Comparison of ENCODE assay signal across 16 cellular contexts in genomic region chr22:45968751-45969413, GRCh38. TPM values are rescaled to one million over a fixed set of nuclear protein-coding genes. Genes with fewer than 3 reads are reported as not detected.
A peak's percentile ranks its signal among the peaks of the same experiment; 100 is the strongest.
DNase-seq lines count a peak whose midpoint lies in the region; ATAC-seq and TF ChIP-seq lines count a peak whose summit lies in the region.
"Had no signal": no experiment of that assay in that cellular context is flagged by ENCODE, and none has a peak within 500 bp of the region (broad histone marks: within the 10 kb centered on the region; RNA-seq: fewer than 3 reads in every experiment).

No MANE protein-coding gene starts in this region.

- intact Hi-C loops in Calu3 (cut with micrococcal nuclease; ENCODE audit: unreplicated experiment) = no loop called here
- intact Hi-C loops in CD8-positive, alpha-beta T cell (cut with DNase I, micrococcal nuclease) = no loop called here

- H3K27me3 Mint-ChIP-seq in Calu3 (ENCODE audit: unreplicated experiment) (no peaks in the 10 kb centered on the region), neural progenitor cell (ENCODE audit: insufficient read depth, low read depth) (peaks cover 19% of the 10 kb centered on the region)
- H3K27me3 Mint-ChIP-seq in CD8-positive, alpha-beta T cell (ENCODE audit: low read depth) = peaks cover 31% of the 10 kb centered on the region

- H3K27ac ChIP-seq in neural progenitor cell = no peak overlapping the region
- H3K27ac ChIP-seq in CD8-positive, alpha-beta T cell (ENCODE audit: low read depth, low read length) = no peak overlapping the region
- H3K27ac ChIP-seq: SK-N-MC had no signal

- H3K9me3 Mint-ChIP-seq in Calu3 (ENCODE audit: low read depth, unreplicated experiment) = no peaks in the 10 kb centered on the region
- no peaks in the 10 kb centered on the region for H3K9me3 Mint-ChIP-seq in neural progenitor cell
- H3K9me3 Mint-ChIP-seq in CD8-positive, alpha-beta T cell = no peaks in the 10 kb centered on the region
- H3K9me3 Mint-ChIP-seq: immature natural killer cell, neural crest cell had no signal

- no peaks in the 10 kb centered on the region for H3K9me3 ChIP-seq in neural progenitor cell (ENCODE audit: low read depth)
- H3K9me3 ChIP-seq in CD8-positive, alpha-beta T cell (ENCODE audit: low read length) = no peaks in the 10 kb centered on the region

- H3K9ac ChIP-seq in neural progenitor cell = no peak overlapping the region

- in situ Hi-C loops in astrocyte of the spinal cord (cut with HindIII; ENCODE audit: low sequenced_read_pairs) (no loop called here), GM13976 (cut with MboI; ENCODE audit: low sequenced_read_pairs, unreplicated experiment) (loop anchor here (5.0 kb wide), 1 partner anchor 392 kb away; no protein-coding TSS in a partner anchor)

- peaks cover 43% of the 10 kb centered on the region for H3K4me1 Mint-ChIP-seq in Calu3 (ENCODE audit: low read depth, unreplicated experiment)
- H3K4me1 Mint-ChIP-seq in neural progenitor cell = peaks cover 45% of the 10 kb centered on the region
- H3K4me1 Mint-ChIP-seq in CD8-positive, alpha-beta T cell (ENCODE audit: low read depth) = no peaks in the 10 kb centered on the region

- H3F3A ChIP-seq in neural progenitor cell (ENCODE audit: low read depth) = peaks cover 40% of the 10 kb centered on the region

- BruUV-seq in Calu3 (replicated peaks; lab: Mats Ljungman, UMichigan) = no TSS peak

- H3K27ac Mint-ChIP-seq in Calu3 (ENCODE audit: unreplicated experiment) = peak overlapping the region; percentile 64
- H3K27ac Mint-ChIP-seq in neural progenitor cell = no peak overlapping the region
- no peak overlapping the region for H3K27ac Mint-ChIP-seq in CD8-positive, alpha-beta T cell
- H3K27ac Mint-ChIP-seq: immature natural killer cell had no signal

- H3K27me3 ChIP-seq in neural progenitor cell = peaks cover 53% of the 10 kb centered on the region
- H3K27me3 ChIP-seq in CD8-positive, alpha-beta T cell (ENCODE audit: insufficient read depth, low read length) = peaks cover 7% of the 10 kb centered on the region

- peaks cover 57% of the 10 kb centered on the region for H3K4me1 ChIP-seq in neural progenitor cell
- no peaks in the 10 kb centered on the region for H3K4me1 ChIP-seq in CD8-positive, alpha-beta T cell (ENCODE audit: insufficient read depth, low read length)

- H3K4me3 Mint-ChIP-seq in Calu3 (ENCODE audit: low read depth, unreplicated experiment) = peak overlapping the region; percentile 42
- peak overlapping the region; percentile 48 for H3K4me3 Mint-ChIP-seq in neural progenitor cell
- H3K4me3 Mint-ChIP-seq in CD8-positive, alpha-beta T cell = no peak overlapping the region
- H3K4me3 Mint-ChIP-seq: immature natural killer cell had no signal

- H2AFZ ChIP-seq in neural progenitor cell (replicated peaks) = no peak overlapping the region

- H4K20me1 ChIP-seq in neural progenitor cell (ENCODE audit: low read depth) = peaks cover 21% of the 10 kb centered on the region

- no peaks in the 10 kb centered on the region for H3K79me2 ChIP-seq in neural progenitor cell (ENCODE audit: low read depth)

- H3K36me3 ChIP-seq in neural progenitor cell = no peaks in the 10 kb centered on the region
- no peaks in the 10 kb centered on the region for H3K36me3 ChIP-seq in CD8-positive, alpha-beta T cell (ENCODE audit: insufficient read depth, low read length)

- no peak overlapping the region for H3K4me2 ChIP-seq in neural progenitor cell

- CTCF ChIA-PET in Calu3 (lab: Charles Lee) = interaction anchor here (1.1 to 1.8 kb wide), 2 partner anchors 105 to 324 kb away, joined by 4 to 12 read pairs; no protein-coding TSS in a partner anchor
- CTCF ChIA-PET in CD8-positive, alpha-beta T cell (lab: Charles Lee) = no interaction called here

- DNase-seq in Calu3 (peak; percentile 77), HS-27A (ENCODE audit: low read depth) (peak; percentile 67), astrocyte of the spinal cord (ENCODE audit: low read depth, low spot score) (peak; percentile 96), neural progenitor cell (ENCODE audit: low spot score) (no peak), SIG-M5 (lab: John Stamatoyannopoulos, UW) (no peak), GM13976 (ENCODE audit: low spot score) (no peak)
- DNase-seq in CD8-positive, alpha-beta T cell = no peak
- DNase-seq: activated CD4-positive, alpha-beta T cell treated with anti-CD3 and anti-CD28 coated beads, Interleukin-2, amount 50 U/mL, for 48 hours; amniotic stem cell; immature natural killer cell; MM.1S; NCI-H510A treated with DMSO at 0.1 percent for 48 hours had no signal

- no peak overlapping the region for H3K4me3 ChIP-seq in astrocyte of the spinal cord (ENCODE audit: low read depth, low read length)
- H3K4me3 ChIP-seq in neural progenitor cell = no peak overlapping the region
- no peak overlapping the region for H3K4me3 ChIP-seq in CD8-positive, alpha-beta T cell (ENCODE audit: low read depth, low read length)
- H3K4me3 ChIP-seq: SK-N-MC had no signal

- ATAC-seq in CD8-positive, alpha-beta T cell = no peak
- no peak for ATAC-seq in GM18519 (IDR thresholded peaks at IDR 0.05; ENCODE audit: low FRiP score, unreplicated experiment)

- H3K36me3 Mint-ChIP-seq in Calu3 (ENCODE audit: insufficient read depth, unreplicated experiment) (peaks cover 43% of the 10 kb centered on the region), neural progenitor cell (peaks cover 2% of the 10 kb centered on the region)
- H3K36me3 Mint-ChIP-seq in CD8-positive, alpha-beta T cell = no peaks in the 10 kb centered on the region
- H3K36me3 Mint-ChIP-seq: immature natural killer cell had no signal

- TF ChIP-seq CTCF in Calu3 (IDR thresholded peaks at IDR 0.05; ENCODE audit: unreplicated experiment) (no peak), astrocyte of the spinal cord (IDR thresholded peaks at IDR 0.05; ENCODE audit: low read depth, low read length) (no peak), neural progenitor cell (IDR thresholded peaks at IDR 0.05) (no peak), GM13976 (IDR thresholded peaks at IDR 0.05; ENCODE audit: borderline replicate concordance, control extremely low read depth, extremely low read depth, insufficient read depth, missing control alignments) (no peak)
- TF ChIP-seq CTCF in CD8-positive, alpha-beta T cell (IDR thresholded peaks at IDR 0.05) = no peak

- POLR2A ChIA-PET in CD8-positive, alpha-beta T cell (lab: Charles Lee) = no interaction called here

RNA-seq across cellular contexts. Expression of gene WNT7B, which starts 8.1 kb away (rescaled TPM):
- total RNA-seq in Calu3 (2022) = 97.0 and 100.0 TPM in 2 replicates
- 1.8 and 3.5 TPM in 2 replicates for total RNA-seq in neural progenitor cell (ENCODE audit: low replicate concordance)
- not detected for total RNA-seq in CD8-positive, alpha-beta T cell
- total RNA-seq: subcutaneous adipose tissue had no signal

Comparison
In these comparisons a context has a peak if more than half of its experiments do, and no peak if none do; other contexts are left out.
1. DNase-seq: peak in Calu3 (single experiment), HS-27A (single experiment) and astrocyte of the spinal cord (single experiment); none in neural progenitor cell (single experiment), CD8-positive, alpha-beta T cell (0 of 7), SIG-M5 (single experiment) and GM13976 (single experiment).
2. RNA of gene WNT7B, which starts 8.1 kb away (total RNA-seq): 97.0 to 100.0 TPM in Calu3; 1.8 to 3.5 TPM in neural progenitor cell and not detected in CD8-positive, alpha-beta T cell; every median in the first group is over 10 times any median in the second.